1 cellular context compared by ENCODE assay signal in the genomic region with DNA sequence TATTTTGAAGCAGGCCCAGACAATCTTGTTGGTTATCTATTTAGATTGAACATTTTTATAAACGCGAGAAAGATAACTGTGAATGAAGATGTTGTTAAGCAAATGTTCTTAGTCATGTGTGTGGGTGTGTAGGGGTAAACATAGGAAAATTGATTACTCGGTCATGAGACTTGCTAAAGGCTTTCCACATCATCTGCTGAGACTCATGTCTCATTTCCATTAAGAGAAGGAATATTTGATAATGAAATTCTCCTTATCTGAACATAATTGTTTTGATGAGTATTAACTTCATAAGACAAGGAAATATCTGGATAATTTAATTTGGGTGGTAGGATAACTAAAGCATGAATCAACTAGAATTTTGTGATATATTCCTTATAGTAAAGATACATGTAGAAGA.
TF ChIP-seq lines count a peak whose summit lies in the region.

No MANE protein-coding gene starts in this region.

TF ChIP-seq in SK-N-SH, 30 proteins besides CTCF, POLR2A, EP300 and RAD21:
- TF ChIP-seq, protein P1, sequence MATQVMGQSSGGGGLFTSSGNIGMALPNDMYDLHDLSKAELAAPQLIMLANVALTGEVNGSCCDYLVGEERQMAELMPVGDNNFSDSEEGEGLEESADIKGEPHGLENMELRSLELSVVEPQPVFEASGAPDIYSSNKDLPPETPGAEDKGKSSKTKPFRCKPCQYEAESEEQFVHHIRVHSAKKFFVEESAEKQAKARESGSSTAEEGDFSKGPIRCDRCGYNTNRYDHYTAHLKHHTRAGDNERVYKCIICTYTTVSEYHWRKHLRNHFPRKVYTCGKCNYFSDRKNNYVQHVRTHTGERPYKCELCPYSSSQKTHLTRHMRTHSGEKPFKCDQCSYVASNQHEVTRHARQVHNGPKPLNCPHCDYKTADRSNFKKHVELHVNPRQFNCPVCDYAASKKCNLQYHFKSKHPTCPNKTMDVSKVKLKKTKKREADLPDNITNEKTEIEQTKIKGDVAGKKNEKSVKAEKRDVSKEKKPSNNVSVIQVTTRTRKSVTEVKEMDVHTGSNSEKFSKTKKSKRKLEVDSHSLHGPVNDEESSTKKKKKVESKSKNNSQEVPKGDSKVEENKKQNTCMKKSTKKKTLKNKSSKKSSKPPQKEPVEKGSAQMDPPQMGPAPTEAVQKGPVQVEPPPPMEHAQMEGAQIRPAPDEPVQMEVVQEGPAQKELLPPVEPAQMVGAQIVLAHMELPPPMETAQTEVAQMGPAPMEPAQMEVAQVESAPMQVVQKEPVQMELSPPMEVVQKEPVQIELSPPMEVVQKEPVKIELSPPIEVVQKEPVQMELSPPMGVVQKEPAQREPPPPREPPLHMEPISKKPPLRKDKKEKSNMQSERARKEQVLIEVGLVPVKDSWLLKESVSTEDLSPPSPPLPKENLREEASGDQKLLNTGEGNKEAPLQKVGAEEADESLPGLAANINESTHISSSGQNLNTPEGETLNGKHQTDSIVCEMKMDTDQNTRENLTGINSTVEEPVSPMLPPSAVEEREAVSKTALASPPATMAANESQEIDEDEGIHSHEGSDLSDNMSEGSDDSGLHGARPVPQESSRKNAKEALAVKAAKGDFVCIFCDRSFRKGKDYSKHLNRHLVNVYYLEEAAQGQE (IDR thresholded peaks at IDR 0.05; ENCODE audit: low read depth, low read length), result no peak
- TF ChIP-seq, protein P2, sequence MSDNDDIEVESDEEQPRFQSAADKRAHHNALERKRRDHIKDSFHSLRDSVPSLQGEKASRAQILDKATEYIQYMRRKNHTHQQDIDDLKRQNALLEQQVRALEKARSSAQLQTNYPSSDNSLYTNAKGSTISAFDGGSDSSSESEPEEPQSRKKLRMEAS (IDR thresholded peaks at IDR 0.05; ENCODE audit: low read depth), result no peak
- no peak for TF ChIP-seq FOXJ3 (CRISPR knock-in tag; IDR thresholded peaks at IDR 0.05)
- no peak for TF ChIP-seq TCF12 (IDR thresholded peaks at IDR 0.05)
- no peak for TF ChIP-seq TAF1 (IDR thresholded peaks at IDR 0.05; ENCODE audit: borderline replicate concordance, low read depth, low read length)
- TF ChIP-seq, protein P3, sequence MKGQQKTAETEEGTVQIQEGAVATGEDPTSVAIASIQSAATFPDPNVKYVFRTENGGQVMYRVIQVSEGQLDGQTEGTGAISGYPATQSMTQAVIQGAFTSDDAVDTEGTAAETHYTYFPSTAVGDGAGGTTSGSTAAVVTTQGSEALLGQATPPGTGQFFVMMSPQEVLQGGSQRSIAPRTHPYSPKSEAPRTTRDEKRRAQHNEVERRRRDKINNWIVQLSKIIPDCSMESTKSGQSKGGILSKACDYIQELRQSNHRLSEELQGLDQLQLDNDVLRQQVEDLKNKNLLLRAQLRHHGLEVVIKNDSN (IDR thresholded peaks at IDR 0.05; ENCODE audit: borderline replicate concordance, low read depth), result no peak
- no peak for TF ChIP-seq NFIC (IDR thresholded peaks at IDR 0.05; ENCODE audit: borderline replicate concordance)
- TF ChIP-seq SIN3A (IDR thresholded peaks at IDR 0.05; ENCODE audit: borderline replicate concordance, low read depth, low read length), result no peak
- TF ChIP-seq CHD2 (IDR thresholded peaks at IDR 0.05; ENCODE audit: low read length, partially characterized antibody), result no peak
- no peak for TF ChIP-seq GATA2 (CRISPR knock-in tag; IDR thresholded peaks at IDR 0.05)
- TF ChIP-seq TEAD4 (IDR thresholded peaks at IDR 0.05; ENCODE audit: borderline replicate concordance, insufficient read depth), result no peak
- TF ChIP-seq, protein P4, sequence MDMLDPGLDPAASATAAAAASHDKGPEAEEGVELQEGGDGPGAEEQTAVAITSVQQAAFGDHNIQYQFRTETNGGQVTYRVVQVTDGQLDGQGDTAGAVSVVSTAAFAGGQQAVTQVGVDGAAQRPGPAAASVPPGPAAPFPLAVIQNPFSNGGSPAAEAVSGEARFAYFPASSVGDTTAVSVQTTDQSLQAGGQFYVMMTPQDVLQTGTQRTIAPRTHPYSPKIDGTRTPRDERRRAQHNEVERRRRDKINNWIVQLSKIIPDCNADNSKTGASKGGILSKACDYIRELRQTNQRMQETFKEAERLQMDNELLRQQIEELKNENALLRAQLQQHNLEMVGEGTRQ (IDR thresholded peaks at IDR 0.05; ENCODE audit: borderline replicate concordance, low read depth, low read length), result no peak
- TF ChIP-seq, protein P5, sequence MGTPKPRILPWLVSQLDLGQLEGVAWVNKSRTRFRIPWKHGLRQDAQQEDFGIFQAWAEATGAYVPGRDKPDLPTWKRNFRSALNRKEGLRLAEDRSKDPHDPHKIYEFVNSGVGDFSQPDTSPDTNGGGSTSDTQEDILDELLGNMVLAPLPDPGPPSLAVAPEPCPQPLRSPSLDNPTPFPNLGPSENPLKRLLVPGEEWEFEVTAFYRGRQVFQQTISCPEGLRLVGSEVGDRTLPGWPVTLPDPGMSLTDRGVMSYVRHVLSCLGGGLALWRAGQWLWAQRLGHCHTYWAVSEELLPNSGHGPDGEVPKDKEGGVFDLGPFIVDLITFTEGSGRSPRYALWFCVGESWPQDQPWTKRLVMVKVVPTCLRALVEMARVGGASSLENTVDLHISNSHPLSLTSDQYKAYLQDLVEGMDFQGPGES (IDR thresholded peaks at IDR 0.05; ENCODE audit: low read depth, low read length), result no peak
- TF ChIP-seq, protein P6, sequence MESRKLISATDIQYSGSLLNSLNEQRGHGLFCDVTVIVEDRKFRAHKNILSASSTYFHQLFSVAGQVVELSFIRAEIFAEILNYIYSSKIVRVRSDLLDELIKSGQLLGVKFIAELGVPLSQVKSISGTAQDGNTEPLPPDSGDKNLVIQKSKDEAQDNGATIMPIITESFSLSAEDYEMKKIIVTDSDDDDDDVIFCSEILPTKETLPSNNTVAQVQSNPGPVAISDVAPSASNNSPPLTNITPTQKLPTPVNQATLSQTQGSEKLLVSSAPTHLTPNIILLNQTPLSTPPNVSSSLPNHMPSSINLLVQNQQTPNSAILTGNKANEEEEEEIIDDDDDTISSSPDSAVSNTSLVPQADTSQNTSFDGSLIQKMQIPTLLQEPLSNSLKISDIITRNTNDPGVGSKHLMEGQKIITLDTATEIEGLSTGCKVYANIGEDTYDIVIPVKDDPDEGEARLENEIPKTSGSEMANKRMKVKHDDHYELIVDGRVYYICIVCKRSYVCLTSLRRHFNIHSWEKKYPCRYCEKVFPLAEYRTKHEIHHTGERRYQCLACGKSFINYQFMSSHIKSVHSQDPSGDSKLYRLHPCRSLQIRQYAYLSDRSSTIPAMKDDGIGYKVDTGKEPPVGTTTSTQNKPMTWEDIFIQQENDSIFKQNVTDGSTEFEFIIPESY (IDR thresholded peaks at IDR 0.05; ENCODE audit: borderline replicate concordance, low read depth), result no peak
- TF ChIP-seq RFX5 (IDR thresholded peaks at IDR 0.05; ENCODE audit: low read length), result no peak
